1 cellular context compared by ENCODE assay signal in the genomic region with DNA sequence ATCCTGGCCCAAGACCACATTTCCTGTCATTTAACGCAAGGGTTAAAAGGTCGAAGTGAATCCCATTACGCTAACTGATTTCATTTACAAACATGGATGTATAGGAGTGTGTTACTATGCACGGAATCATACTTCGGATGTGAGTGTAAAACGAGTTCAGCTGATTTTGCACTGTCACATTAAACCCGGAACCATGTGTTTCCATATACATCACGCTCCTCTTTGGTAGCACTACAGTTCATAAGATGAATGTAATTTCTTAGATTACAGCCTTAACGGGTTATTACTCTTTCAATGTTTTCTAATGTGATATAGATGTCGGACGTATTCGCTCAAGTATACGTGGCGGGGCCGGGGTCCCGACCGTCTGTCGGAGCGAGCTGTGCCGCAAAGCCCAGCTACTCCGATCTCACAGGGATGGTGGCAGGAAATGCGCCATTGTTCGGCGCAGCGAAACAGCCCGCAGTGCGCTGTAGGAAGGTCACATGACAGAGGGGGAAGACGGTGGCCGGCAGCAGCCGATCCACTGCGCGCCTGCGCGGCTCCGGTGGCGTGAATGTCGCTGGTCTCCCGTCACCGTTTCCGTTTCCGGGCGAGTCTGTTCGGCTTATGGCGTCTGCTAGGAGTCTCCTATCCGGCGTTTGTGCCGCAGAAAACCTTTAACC.
TF ChIP-seq lines count a peak whose summit lies in the region.

No MANE protein-coding gene starts in this region.

TF ChIP-seq in SK-N-SH, 30 proteins besides CTCF, POLR2A, EP300 and RAD21 (continued from another document):
- TF ChIP-seq, protein P1, sequence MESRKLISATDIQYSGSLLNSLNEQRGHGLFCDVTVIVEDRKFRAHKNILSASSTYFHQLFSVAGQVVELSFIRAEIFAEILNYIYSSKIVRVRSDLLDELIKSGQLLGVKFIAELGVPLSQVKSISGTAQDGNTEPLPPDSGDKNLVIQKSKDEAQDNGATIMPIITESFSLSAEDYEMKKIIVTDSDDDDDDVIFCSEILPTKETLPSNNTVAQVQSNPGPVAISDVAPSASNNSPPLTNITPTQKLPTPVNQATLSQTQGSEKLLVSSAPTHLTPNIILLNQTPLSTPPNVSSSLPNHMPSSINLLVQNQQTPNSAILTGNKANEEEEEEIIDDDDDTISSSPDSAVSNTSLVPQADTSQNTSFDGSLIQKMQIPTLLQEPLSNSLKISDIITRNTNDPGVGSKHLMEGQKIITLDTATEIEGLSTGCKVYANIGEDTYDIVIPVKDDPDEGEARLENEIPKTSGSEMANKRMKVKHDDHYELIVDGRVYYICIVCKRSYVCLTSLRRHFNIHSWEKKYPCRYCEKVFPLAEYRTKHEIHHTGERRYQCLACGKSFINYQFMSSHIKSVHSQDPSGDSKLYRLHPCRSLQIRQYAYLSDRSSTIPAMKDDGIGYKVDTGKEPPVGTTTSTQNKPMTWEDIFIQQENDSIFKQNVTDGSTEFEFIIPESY (IDR thresholded peaks at IDR 0.05; ENCODE audit: borderline replicate concordance, low read depth), result peak; percentile 63; the same call in 1 of the 2 replicates
- TF ChIP-seq CHD2 (IDR thresholded peaks at IDR 0.05; ENCODE audit: low read length, partially characterized antibody), result peak; percentile 15
